ENCODE assay signal across 25 cellular contexts in genomic region chr6:108436771-108437170, GRCh38.
"Had no signal": no experiment of that assay in that cellular context is flagged by ENCODE, and none has a peak within 500 bp of the region (broad histone marks: within the 10 kb centered on the region; RNA-seq: fewer than 3 reads in every experiment).

No MANE protein-coding gene starts in this region.

- DNase-seq: stimulated activated CD4-positive, alpha-beta T cell treated with anti-CD3 and anti-CD28 coated beads, Interleukin-2, amount 100 ng/mL, for 48 hours; stimulated activated CD4-positive, alpha-beta T cell treated with anti-CD3 and anti-CD28 coated beads, Interleukin-4, amount 100 ng/mL, for 1 hour; stimulated activated CD4-positive, alpha-beta T cell treated with anti-CD3 and anti-CD28 coated beads, Interleukin-4, amount 100 ng/mL, for 24 hours; stimulated activated CD4-positive, alpha-beta T cell treated with anti-CD3 and anti-CD28 coated beads, Interleukin-4, amount 100 ng/mL, for 4 hours; stimulated activated CD8-positive, alpha-beta memory T cell treated with anti-CD3 and anti-CD28 coated beads, Interleukin-4, amount 100 ng/mL, for 48 hours; stimulated activated naive B cell treated with anti-CD40 and anti-IgM and Interleukin-4, amounts not matched to agents 10 μg/mL and 1 μg/mL and 100 μg/mL, for 72 hours; stimulated activated naive CD4-positive, alpha-beta T cell; stimulated activated naive CD4-positive, alpha-beta T cell treated with Interleukin-2 at 50 U/mL for 16 hours; stimulated activated naive CD8-positive, alpha-beta T cell treated with anti-CD3 and anti-CD28 coated beads, Interleukin-15, amount 100 ng/mL, for 72 hours; stimulated activated naive CD8-positive, alpha-beta T cell treated with anti-CD3 and anti-CD28 coated beads, Interleukin-15, Interleukin-2, amounts not matched to agents 100 U/mL and 50 U/mL, for 24 hours; stomach; substantia nigra; testis; thyroid gland; tibial artery; transverse colon; upper lobe of left lung; upper lobe of right lung; uterus had no signal

- H3K27ac ChIP-seq: stomach, suprapubic skin, testis, thoracic aorta, thyroid gland, tibial artery, tibial nerve, transverse colon, upper lobe of left lung, upper lobe of right lung, uterus, vagina had no signal

- H3K4me3 ChIP-seq: stomach, suprapubic skin, testis, thoracic aorta, thyroid gland, tibial artery, tibial nerve, transverse colon, upper lobe of left lung, upper lobe of right lung, uterus, vagina had no signal

- H3K9me3 ChIP-seq: stomach, suprapubic skin, testis, thoracic aorta, thyroid gland, tibial artery, tibial nerve, transverse colon, upper lobe of left lung, upper lobe of right lung, uterus, vagina had no signal

- H3K36me3 ChIP-seq: stomach, suprapubic skin, thoracic aorta, thyroid gland, tibial artery, tibial nerve, transverse colon, upper lobe of left lung, upper lobe of right lung, uterus, vagina had no signal

- H3K27me3 ChIP-seq: stomach, suprapubic skin, testis, thyroid gland, tibial artery, tibial nerve, transverse colon, upper lobe of left lung, upper lobe of right lung, uterus, vagina had no signal

- ATAC-seq: stimulated activated effector memory CD8-positive, alpha-beta T cell treated with anti-CD3 and anti-CD28 coated beads, Interleukin-12 subunit alpha, Interleukin-12 subunit beta, amount 100 ng/mL, for 72 hours; stimulated activated memory B cell treated with anti-CD40 and anti-IgM and Interleukin-4, amounts not matched to agents 10 μg/mL and 1 μg/mL and 100 μg/mL, for 72 hours; stimulated activated naive B cell treated with anti-CD40 and anti-IgM and Interleukin-4, amounts not matched to agents 10 μg/mL and 1 μg/mL and 100 μg/mL, for 72 hours; stimulated activated naive CD8-positive, alpha-beta T cell treated with anti-CD3 and anti-CD28 coated beads, Interleukin-15, amount 100 ng/mL, for 72 hours; stimulated activated naive CD8-positive, alpha-beta T cell treated with anti-CD3 and anti-CD28 coated beads, Interleukin-15, Interleukin-2, amounts not matched to agents 100 U/mL and 50 U/mL, for 24 hours; upper lobe of right lung had no signal

- H3K4me1 ChIP-seq: stomach, suprapubic skin, testis, thyroid gland, tibial artery, transverse colon, upper lobe of right lung, uterus, vagina had no signal
